ENCODE assay signal across 11 cellular contexts in the genomic region with DNA sequence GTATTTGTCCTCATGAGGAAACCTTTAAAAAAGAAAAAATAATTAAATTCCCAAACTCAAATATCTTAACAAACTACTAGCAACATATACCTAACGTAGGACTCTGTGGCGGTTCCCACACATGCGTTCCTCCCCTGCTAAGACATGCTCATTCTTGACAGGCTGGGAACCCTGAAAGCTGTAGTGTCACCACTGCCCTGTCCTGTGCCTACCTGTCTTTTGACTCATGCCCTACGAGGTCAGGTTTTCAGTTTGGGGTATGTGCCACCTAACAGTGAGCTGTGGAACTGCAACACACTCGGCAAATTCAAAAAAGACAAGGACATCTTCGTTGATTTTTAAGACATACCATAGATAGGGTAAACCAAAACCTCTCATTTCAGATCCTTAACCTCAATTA. TPM values are rescaled to one million over a fixed set of nuclear protein-coding genes. Genes with fewer than 3 reads are reported as not detected.
DNase-seq lines count a peak whose midpoint lies in the region; ATAC-seq and TF ChIP-seq lines count a peak whose summit lies in the region.
"Had no signal": no experiment of that assay in that cellular context is flagged by ENCODE, and none has a peak within 500 bp of the region (broad histone marks: within the 10 kb centered on the region; RNA-seq: fewer than 3 reads in every experiment).

No MANE protein-coding gene starts in this region.

- no peak for TF ChIP-seq CTCF in natural killer cell (IDR thresholded peaks at IDR 0.05)
- TF ChIP-seq CTCF in ascending aorta (IDR thresholded peaks at IDR 0.05), result no peak

- intact Hi-C loops in natural killer cell (cut with micrococcal nuclease), result no loop called here
- intact Hi-C loops in ascending aorta (cut with DNase I), result no loop called here

- CTCF ChIA-PET in activated CD8-positive, alpha-beta memory T cell treated with anti-CD3 and anti-CD28 coated beads, Interleukin-2, amount 10 ng/mL, durations not matched to agents 7 days and 5 days (lab: Charles Lee), result interaction anchor here (0.6 kb wide), 1 partner anchor 9 kb away, joined by 4 read pairs; no protein-coding TSS in a partner anchor

- no peaks in the 10 kb centered on the region for H3K4me1 ChIP-seq in ascending aorta

- peak; percentile 65 for ATAC-seq in activated CD8-positive, alpha-beta memory T cell treated with anti-CD3 and anti-CD28 coated beads, Interleukin-2, amount 10 ng/mL, durations not matched to agents 7 days and 5 days
- ATAC-seq in HG03060 (IDR thresholded peaks at IDR 0.05; ENCODE audit: low read depth, unreplicated experiment) (peak; percentile 89), natural killer cell (peak in 2 of 3 donors; percentile 47 to 74), GM21786 (IDR thresholded peaks at IDR 0.05; ENCODE audit: unreplicated experiment) (no peak)
- peak; percentile 39 for ATAC-seq in activated naive CD8-positive, alpha-beta T cell treated with anti-CD3 and anti-CD28 coated beads, Interleukin-2, amount 10 ng/mL, durations not matched to agents 7 days and 5 days (ENCODE audit: low read depth)

- peak overlapping the region; percentile 52 for H3K27ac Mint-ChIP-seq in activated CD8-positive, alpha-beta memory T cell treated with anti-CD3 and anti-CD28 coated beads, Interleukin-2, amount 10 ng/mL, durations not matched to agents 7 days and 5 days
- H3K27ac Mint-ChIP-seq in activated naive CD8-positive, alpha-beta T cell treated with anti-CD3 and anti-CD28 coated beads, Interleukin-2, amount 10 ng/mL, durations not matched to agents 7 days and 5 days, result no peak overlapping the region
- H3K27ac Mint-ChIP-seq in natural killer cell, result peak overlapping the region; percentile 60 to 63

- POLR2A ChIA-PET in activated naive CD8-positive, alpha-beta T cell treated with anti-CD3 and anti-CD28 coated beads, Interleukin-2, amount 10 ng/mL, durations not matched to agents 7 days and 5 days (lab: Charles Lee), result no interaction called here

- peaks cover 15% of the 10 kb centered on the region for H3K4me1 Mint-ChIP-seq in activated CD8-positive, alpha-beta memory T cell treated with anti-CD3 and anti-CD28 coated beads, Interleukin-2, amount 10 ng/mL, durations not matched to agents 7 days and 5 days
- peaks cover 10% of the 10 kb centered on the region for H3K4me1 Mint-ChIP-seq in activated naive CD8-positive, alpha-beta T cell treated with anti-CD3 and anti-CD28 coated beads, Interleukin-2, amount 10 ng/mL, durations not matched to agents 7 days and 5 days
- peaks cover 19 to 26% of the 10 kb centered on the region in 2 donors for H3K4me1 Mint-ChIP-seq in natural killer cell

- H3K27me3 ChIP-seq in ascending aorta, result no peaks in the 10 kb centered on the region
- H3K27me3 ChIP-seq: BLaER1 treated with 17β-estradiol and CSF1 and Interleukin-3, amounts not matched to agents 10 nM and 100 nM had no signal

- no peak overlapping the region for H3K27ac ChIP-seq in ascending aorta
- H3K27ac ChIP-seq: BLaER1 treated with 17β-estradiol and CSF1 and Interleukin-3, amounts not matched to agents 10 nM and 100 nM had no signal

- H3K9me3 Mint-ChIP-seq in activated CD8-positive, alpha-beta memory T cell treated with anti-CD3 and anti-CD28 coated beads, Interleukin-2, amount 10 ng/mL, durations not matched to agents 7 days and 5 days (ENCODE audit: low read depth), result no peaks in the 10 kb centered on the region
- H3K9me3 Mint-ChIP-seq in activated naive CD8-positive, alpha-beta T cell treated with anti-CD3 and anti-CD28 coated beads, Interleukin-2, amount 10 ng/mL, durations not matched to agents 7 days and 5 days, result no peaks in the 10 kb centered on the region
- no peaks in the 10 kb centered on the region for H3K9me3 Mint-ChIP-seq in natural killer cell

- no peak overlapping the region for H3K4me3 Mint-ChIP-seq in activated CD8-positive, alpha-beta memory T cell treated with anti-CD3 and anti-CD28 coated beads, Interleukin-2, amount 10 ng/mL, durations not matched to agents 7 days and 5 days
- H3K4me3 Mint-ChIP-seq in activated naive CD8-positive, alpha-beta T cell treated with anti-CD3 and anti-CD28 coated beads, Interleukin-2, amount 10 ng/mL, durations not matched to agents 7 days and 5 days, result peak overlapping the region; percentile 8
- H3K4me3 Mint-ChIP-seq in natural killer cell, result peak overlapping the region; percentile 40

- H3K36me3 ChIP-seq in ascending aorta, result peaks cover 14 to 54% of the 10 kb centered on the region in 2 donors

- peaks cover 49% of the 10 kb centered on the region for H3K36me3 Mint-ChIP-seq in activated CD8-positive, alpha-beta memory T cell treated with anti-CD3 and anti-CD28 coated beads, Interleukin-2, amount 10 ng/mL, durations not matched to agents 7 days and 5 days
- H3K36me3 Mint-ChIP-seq in activated naive CD8-positive, alpha-beta T cell treated with anti-CD3 and anti-CD28 coated beads, Interleukin-2, amount 10 ng/mL, durations not matched to agents 7 days and 5 days, result peaks cover 23% of the 10 kb centered on the region
- H3K36me3 Mint-ChIP-seq in natural killer cell, result peaks cover 8% of the 10 kb centered on the region

- no peak overlapping the region for H3K4me3 ChIP-seq in ascending aorta
- H3K4me3 ChIP-seq: BLaER1 treated with 17β-estradiol and CSF1 and Interleukin-3, amounts not matched to agents 10 nM and 100 nM had no signal

- no peaks in the 10 kb centered on the region for H3K27me3 Mint-ChIP-seq in activated CD8-positive, alpha-beta memory T cell treated with anti-CD3 and anti-CD28 coated beads, Interleukin-2, amount 10 ng/mL, durations not matched to agents 7 days and 5 days
- no peaks in the 10 kb centered on the region for H3K27me3 Mint-ChIP-seq in activated naive CD8-positive, alpha-beta T cell treated with anti-CD3 and anti-CD28 coated beads, Interleukin-2, amount 10 ng/mL, durations not matched to agents 7 days and 5 days
- no peaks in the 10 kb centered on the region for H3K27me3 Mint-ChIP-seq in natural killer cell (ENCODE audit: low read depth in 2 of 2)

- DNase-seq in activated CD8-positive, alpha-beta memory T cell treated with anti-CD3 and anti-CD28 coated beads, Interleukin-2, amount 10 ng/mL, durations not matched to agents 7 days and 5 days, result peak; percentile 50
- no peak for DNase-seq in activated CD8-positive, alpha-beta memory T cell treated with anti-CD3 and anti-CD28 coated beads, Interleukin-2, amount 50 U/mL, for 48 hours
- no peak for DNase-seq in activated naive CD8-positive, alpha-beta T cell treated with anti-CD3 and anti-CD28 coated beads, Interleukin-2, amount 10 ng/mL, durations not matched to agents 7 days and 5 days
- DNase-seq in natural killer cell, result no peak
- no peak for DNase-seq in NCI-H1930 (lab: John Stamatoyannopoulos, UW)
- no peak for DNase-seq in ascending aorta (ENCODE audit: low spot score in 2 of 2)
- DNase-seq: activated CD4-positive, alpha-beta T cell treated with anti-CD3 and anti-CD28 coated beads for 1 hour; NCI-H1092 treated with DMSO at 0.1 percent for 48 hours had no signal

- H3K9me3 ChIP-seq in ascending aorta, result no peaks in the 10 kb centered on the region
- H3K9me3 ChIP-seq: BLaER1 treated with 17β-estradiol and CSF1 and Interleukin-3, amounts not matched to agents 10 nM and 100 nM had no signal

RNA-seq across cellular contexts. Expression of a gene that starts 17.8 kb away (rescaled TPM):
- 100 to 1,000 TPM in 1 of 2 experiments, 10 to 100 TPM in 1; 99.6 to 106 TPM for total RNA-seq in activated CD8-positive, alpha-beta memory T cell treated with anti-CD3 and anti-CD28 coated beads, Interleukin-2, amount 10 ng/mL, durations not matched to agents 7 days and 5 days
- 100 to 1,000 TPM; 108 to 109 TPM for total RNA-seq in activated naive CD8-positive, alpha-beta T cell treated with anti-CD3 and anti-CD28 coated beads, Interleukin-2, amount 10 ng/mL, durations not matched to agents 7 days and 5 days
- total RNA-seq in natural killer cell (100 to 1,000 TPM; 286 to 344 (median 317) TPM), ascending aorta (82.7 TPM)

RNA-seq across cellular contexts. Expression of a gene that starts 53.5 kb away (rescaled TPM):
- 10 to 100 TPM; 45.2 to 50.6 TPM for total RNA-seq in activated CD8-positive, alpha-beta memory T cell treated with anti-CD3 and anti-CD28 coated beads, Interleukin-2, amount 10 ng/mL, durations not matched to agents 7 days and 5 days
- 10 to 100 TPM; 25.7 to 30.1 TPM for total RNA-seq in activated naive CD8-positive, alpha-beta T cell treated with anti-CD3 and anti-CD28 coated beads, Interleukin-2, amount 10 ng/mL, durations not matched to agents 7 days and 5 days
- total RNA-seq in natural killer cell, result 10 to 100 TPM; 26.4 to 37.6 (median 36.7) TPM
- total RNA-seq in ascending aorta, result 5.6 TPM
